In the genomic region with DNA sequence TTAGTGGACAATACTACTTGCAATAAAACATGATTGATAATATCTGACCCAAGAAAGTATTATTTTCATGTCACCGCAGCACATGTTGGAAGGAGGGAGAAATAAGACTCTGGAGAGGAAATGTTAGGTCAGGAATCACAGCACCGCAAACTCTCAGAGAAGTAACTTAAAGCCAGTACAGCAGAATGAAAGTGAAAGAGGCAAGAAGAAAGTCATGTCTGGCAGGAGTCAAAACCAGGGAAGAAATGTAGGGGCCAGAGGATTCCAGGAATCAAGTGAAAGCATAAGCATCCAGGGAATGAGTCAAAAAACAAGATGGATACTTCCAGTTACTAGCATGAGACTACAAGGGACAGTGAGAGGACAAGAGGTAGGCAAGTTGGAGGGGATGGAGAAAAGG, we compare ENCODE assay signal across 23 cellular contexts.
A peak's percentile ranks its signal among the peaks of the same experiment; 100 is the strongest.
DNase-seq lines count a peak whose midpoint lies in the region; FAIRE-seq and TF ChIP-seq lines count a peak whose summit lies in the region.
"Had no signal": no experiment of that assay in that cellular context is flagged by ENCODE, and none has a peak within 500 bp of the region (broad histone marks: within the 10 kb centered on the region; RNA-seq: fewer than 3 reads in every experiment).

No MANE protein-coding gene starts in this region.

- H3K9ac ChIP-seq in MM.1S (ENCODE audit: low read length): no peak overlapping the region

- CTCF ChIA-PET in activated naive CD4-positive, alpha-beta T cell treated with anti-CD3 and anti-CD28 coated beads, Interleukin-2, amount 10 ng/mL, durations not matched to agents 7 days and 5 days (lab: Charles Lee): no interaction called here

- H3K9me3 Mint-ChIP-seq in activated naive CD4-positive, alpha-beta T cell treated with anti-CD3 and anti-CD28 coated beads, Interleukin-2, amount 10 ng/mL, durations not matched to agents 7 days and 5 days: no peaks in the 10 kb centered on the region
- H3K9me3 Mint-ChIP-seq: HFFc6 had no signal

- H3K36me3 ChIP-seq in MM.1S (replicated peaks; ENCODE audit: insufficient read depth, low read length) (no peaks in the 10 kb centered on the region), small intestine (ENCODE audit: control insufficient read depth in 2 of 2, insufficient read depth in 2 of 2, low read length in 2 of 2) (no peaks in the 10 kb centered on the region)
- H3K36me3 ChIP-seq: thoracic aorta had no signal

- 0 out of 2 replicates have a peak overlapping the region, but pooled peaks have one; percentile 2 for H3K4me2 ChIP-seq in MM.1S (ENCODE audit: low read depth, low read length)

- FAIRE-seq in small intestine (lab: Jason Lieb, UNC): no peak
- FAIRE-seq: GM18507 had no signal

- no peaks in the 10 kb centered on the region for H4K20me1 ChIP-seq in MM.1S (ENCODE audit: insufficient read depth, low read length)

- H3K9me3 ChIP-seq in MM.1S (replicated peaks; ENCODE audit: insufficient read depth, low read length) (no peaks in the 10 kb centered on the region), small intestine (ENCODE audit: control insufficient read depth, low read depth) (no peaks in the 10 kb centered on the region)
- H3K9me3 ChIP-seq: mucosa of descending colon, thoracic aorta had no signal

- H3K27ac ChIP-seq in MM.1S (ENCODE audit: low read length): no peak overlapping the region
- H3K27ac ChIP-seq in small intestine (ENCODE audit: low read depth in 1 of 2, low read length in 1 of 2): no peak overlapping the region
- H3K27ac ChIP-seq: dorsolateral prefrontal cortex, HL-60, thoracic aorta had no signal

- H3K27me3 Mint-ChIP-seq in activated naive CD4-positive, alpha-beta T cell treated with anti-CD3 and anti-CD28 coated beads, Interleukin-2, amount 10 ng/mL, durations not matched to agents 7 days and 5 days: no peaks in the 10 kb centered on the region
- H3K27me3 Mint-ChIP-seq: activated CD4-positive, alpha-beta memory T cell treated with anti-CD3 and anti-CD28 coated beads for 36 hours; IgD-negative memory B cell; stimulated activated memory B cell treated with anti-CD40 and anti-IgM and Interleukin-4, amounts not matched to agents 10 μg/mL and 1 μg/mL and 100 μg/mL, for 72 hours had no signal

- no peak overlapping the region for H3K4me3 Mint-ChIP-seq in activated naive CD4-positive, alpha-beta T cell treated with anti-CD3 and anti-CD28 coated beads, Interleukin-2, amount 10 ng/mL, durations not matched to agents 7 days and 5 days
- H3K4me3 Mint-ChIP-seq: activated CD4-positive, alpha-beta memory T cell treated with anti-CD3 and anti-CD28 coated beads for 36 hours; HFFc6; stimulated activated memory B cell treated with anti-CD40 and anti-IgM and Interleukin-4, amounts not matched to agents 10 μg/mL and 1 μg/mL and 100 μg/mL, for 72 hours had no signal

- peaks cover 9% of the 10 kb centered on the region for H3K4me1 Mint-ChIP-seq in activated naive CD4-positive, alpha-beta T cell treated with anti-CD3 and anti-CD28 coated beads, Interleukin-2, amount 10 ng/mL, durations not matched to agents 7 days and 5 days
- H3K4me1 Mint-ChIP-seq: stimulated activated memory B cell treated with anti-CD40 and anti-IgM and Interleukin-4, amounts not matched to agents 10 μg/mL and 1 μg/mL and 100 μg/mL, for 72 hours had no signal

- H3K9me2 ChIP-seq in MM.1S (replicated peaks; ENCODE audit: insufficient read depth, low read length): no peaks in the 10 kb centered on the region

- H3F3A ChIP-seq in MM.1S (ENCODE audit: insufficient read depth, low read length): no peaks in the 10 kb centered on the region

- no peak overlapping the region for H2AFZ ChIP-seq in MM.1S (ENCODE audit: low read length)

- H3K27ac Mint-ChIP-seq in activated naive CD4-positive, alpha-beta T cell treated with anti-CD3 and anti-CD28 coated beads, Interleukin-2, amount 10 ng/mL, durations not matched to agents 7 days and 5 days: peak overlapping the region; percentile 1
- H3K27ac Mint-ChIP-seq: activated CD4-positive, alpha-beta memory T cell treated with anti-CD3 and anti-CD28 coated beads for 36 hours; HFFc6; stimulated activated memory B cell treated with anti-CD40 and anti-IgM and Interleukin-4, amounts not matched to agents 10 μg/mL and 1 μg/mL and 100 μg/mL, for 72 hours had no signal

- DNase-seq in activated naive CD4-positive, alpha-beta T cell treated with anti-CD3 and anti-CD28 coated beads, Interleukin-2, amount 10 ng/mL, durations not matched to agents 7 days and 5 days: no peak
- no peak for DNase-seq in activated naive CD4-positive, alpha-beta T cell (lab: John Stamatoyannopoulos, UW)
- DNase-seq in MM.1S (peak; percentile 11), fibroblast of pulmonary artery (ENCODE audit: low read depth) (peak; percentile 5), small intestine (peak; percentile 46), NCI-H2081 (lab: John Stamatoyannopoulos, UW) (no peak), NCI-H1436 treated with DMSO at 0.1 percent for 48 hours (lab: John Stamatoyannopoulos, UW) (no peak), nucleus accumbens (lab: John Stamatoyannopoulos, UW) (no peak)
- DNase-seq: activated CD4-positive, alpha-beta memory T cell treated with anti-CD3 and anti-CD28 coated beads for 36 hours; caudate nucleus; DND-41; dorsolateral prefrontal cortex; glutamatergic neuron; HFFc6; mucosa of descending colon; NCI-H187; occipital lobe; right cardiac atrium had no signal

- 27 to 42% (median 36%) methylated on average over 2 of the region's 2 CpGs for WGBS in small intestine, 3 donors

- H3K4me3 ChIP-seq in MM.1S (ENCODE audit: low read length) (no peak overlapping the region), fibroblast of pulmonary artery (replicated peaks; ENCODE audit: low read depth, low read length) (no peak overlapping the region), small intestine (ENCODE audit: low read depth in 1 of 2, low read length in 2 of 2) (no peak overlapping the region)
- H3K4me3 ChIP-seq: dorsolateral prefrontal cortex, mucosa of descending colon, thoracic aorta had no signal

- H3K36me3 Mint-ChIP-seq in activated naive CD4-positive, alpha-beta T cell treated with anti-CD3 and anti-CD28 coated beads, Interleukin-2, amount 10 ng/mL, durations not matched to agents 7 days and 5 days: no peaks in the 10 kb centered on the region

- no peaks in the 10 kb centered on the region for H3K79me2 ChIP-seq in MM.1S (ENCODE audit: low read length)

- H3K4me1 ChIP-seq in MM.1S (ENCODE audit: low read length): no peaks in the 10 kb centered on the region
- peaks cover 0 to 6% of the 10 kb centered on the region in 2 donors for H3K4me1 ChIP-seq in small intestine (ENCODE audit: control insufficient read depth in 2 of 2, insufficient read depth in 1 of 2, low read depth in 1 of 2, low read length in 1 of 2)

- H3K27me3 ChIP-seq in MM.1S (replicated peaks; ENCODE audit: insufficient read depth, low read length) (no peaks in the 10 kb centered on the region), small intestine (ENCODE audit: control insufficient read depth in 2 of 2, insufficient read depth in 2 of 2, low read length in 2 of 2) (no peaks in the 10 kb centered on the region)
- H3K27me3 ChIP-seq: dorsolateral prefrontal cortex had no signal

- TF ChIP-seq CTCF in MM.1S (IDR thresholded peaks at IDR 0.05; ENCODE audit: low read length) (no peak), fibroblast of pulmonary artery (IDR thresholded peaks at IDR 0.05; ENCODE audit: low read length, missing control alignments) (no peak)

Comparison
In these comparisons a context has a peak if more than half of its experiments do, and no peak if none do; other contexts are left out.
1. DNase-seq: peak in MM.1S (single experiment), fibroblast of pulmonary artery (single experiment) and small intestine (single experiment); none in activated naive CD4-positive, alpha-beta T cell treated with anti-CD3 and anti-CD28 coated beads, Interleukin-2, amount 10 ng/mL, durations not matched to agents 7 days and 5 days (single experiment), activated naive CD4-positive, alpha-beta T cell (0 of 4), NCI-H2081 (0 of 2), NCI-H1436 treated with DMSO at 0.1 percent for 48 hours (single experiment) and nucleus accumbens (0 of 56).